ENCODE assay signal across 8 cellular contexts in the genomic region with DNA sequence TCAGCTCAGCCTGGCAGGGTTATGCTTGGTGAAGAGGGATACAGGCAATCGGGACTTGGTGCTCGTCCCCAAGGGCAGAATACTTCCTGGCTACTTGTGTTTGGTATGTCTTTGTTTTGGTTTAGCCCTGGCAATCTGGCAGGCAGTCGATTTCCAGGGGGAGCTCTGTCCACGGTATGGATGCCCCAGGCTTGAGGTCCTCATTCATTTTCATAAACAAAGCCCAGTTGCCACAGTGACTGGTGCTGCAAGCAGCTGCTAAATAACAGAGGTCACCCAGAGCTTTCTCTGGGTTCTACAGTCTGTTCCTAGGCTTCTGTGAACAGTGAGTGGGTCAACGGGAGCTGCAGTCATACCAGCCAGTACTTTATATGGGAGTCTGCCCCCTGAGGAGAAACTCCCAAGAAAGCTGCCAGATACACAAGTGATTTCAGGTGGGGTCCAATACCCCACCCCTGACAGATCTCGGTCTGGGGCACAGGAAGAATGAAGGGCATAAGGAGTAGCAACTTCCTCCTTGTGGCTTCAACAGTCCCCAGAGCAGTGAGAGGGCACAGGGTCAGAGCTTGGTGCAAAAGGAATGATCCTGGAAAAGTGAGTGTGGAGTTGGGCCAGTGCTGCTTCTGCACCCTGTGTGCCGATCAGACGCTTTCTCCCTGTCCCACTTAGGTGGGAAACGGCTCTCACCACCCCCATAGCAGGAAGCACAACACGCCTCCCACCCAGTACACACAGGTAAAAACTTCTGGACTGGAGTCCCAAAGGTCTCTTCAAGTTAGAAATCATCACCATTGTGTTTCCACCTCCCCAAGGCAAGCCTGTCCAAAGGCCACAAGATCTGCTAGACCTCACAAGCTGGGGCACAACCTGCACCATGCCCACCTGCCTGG. TPM values are rescaled to one million over a fixed set of nuclear protein-coding genes. Genes with fewer than 3 reads are reported as not detected.
A peak's percentile ranks its signal among the peaks of the same experiment; 100 is the strongest.
DNase-seq lines count a peak whose midpoint lies in the region; ATAC-seq lines count a peak whose summit lies in the region.

No MANE protein-coding gene starts in this region.

- no peaks in the 10 kb centered on the region for H3K36me3 Mint-ChIP-seq in activated naive CD8-positive, alpha-beta T cell
- H3K36me3 Mint-ChIP-seq in activated naive CD8-positive, alpha-beta T cell treated with anti-CD3 and anti-CD28 coated beads for 36 hours = no peaks in the 10 kb centered on the region
- peaks cover 8% of the 10 kb centered on the region for H3K36me3 Mint-ChIP-seq in central memory CD8-positive, alpha-beta T cell (ENCODE audit: insufficient read depth)
- no peaks in the 10 kb centered on the region for H3K36me3 Mint-ChIP-seq in activated T-cell treated with anti-CD3 and anti-CD28 coated beads, Interleukin-2, amount 50 U/mL, for 24 hours (ENCODE audit: low read depth)

- no peaks in the 10 kb centered on the region for H3K27me3 Mint-ChIP-seq in activated naive CD8-positive, alpha-beta T cell
- H3K27me3 Mint-ChIP-seq in activated naive CD8-positive, alpha-beta T cell treated with anti-CD3 and anti-CD28 coated beads for 36 hours = no peaks in the 10 kb centered on the region
- no peaks in the 10 kb centered on the region for H3K27me3 Mint-ChIP-seq in central memory CD8-positive, alpha-beta T cell
- no peaks in the 10 kb centered on the region for H3K27me3 Mint-ChIP-seq in activated T-cell treated with anti-CD3 and anti-CD28 coated beads, Interleukin-2, amount 50 U/mL, for 24 hours

- no peak for ATAC-seq in central memory CD8-positive, alpha-beta T cell (replicated peaks; ENCODE audit: extremely low read depth, poor library complexity, severe bottlenecking)
- no peak for ATAC-seq in HG03342 (IDR thresholded peaks at IDR 0.05; ENCODE audit: unreplicated experiment)

- H3K9me3 Mint-ChIP-seq in activated naive CD8-positive, alpha-beta T cell (ENCODE audit: low read depth) = no peaks in the 10 kb centered on the region
- H3K9me3 Mint-ChIP-seq in activated naive CD8-positive, alpha-beta T cell treated with anti-CD3 and anti-CD28 coated beads for 36 hours = no peaks in the 10 kb centered on the region
- H3K9me3 Mint-ChIP-seq in central memory CD8-positive, alpha-beta T cell = no peaks in the 10 kb centered on the region
- H3K9me3 Mint-ChIP-seq in activated T-cell treated with anti-CD3 and anti-CD28 coated beads, Interleukin-2, amount 50 U/mL, for 24 hours = no peaks in the 10 kb centered on the region

- peak overlapping the region; percentile 35 for H3K27ac Mint-ChIP-seq in activated naive CD8-positive, alpha-beta T cell
- H3K27ac Mint-ChIP-seq in activated naive CD8-positive, alpha-beta T cell treated with anti-CD3 and anti-CD28 coated beads for 36 hours = no peak overlapping the region
- peak overlapping the region; percentile 53 for H3K27ac Mint-ChIP-seq in central memory CD8-positive, alpha-beta T cell (ENCODE audit: low read depth)
- no peak overlapping the region for H3K27ac Mint-ChIP-seq in activated T-cell treated with anti-CD3 and anti-CD28 coated beads, Interleukin-2, amount 50 U/mL, for 24 hours

- DNase-seq in activated naive CD8-positive, alpha-beta T cell treated with anti-CD3 and anti-CD28 coated beads for 36 hours = no peak
- no peak for DNase-seq in central memory CD8-positive, alpha-beta T cell (ENCODE audit: low spot score in 2 of 2)
- DNase-seq in lung microvascular endothelial cell (ENCODE audit: low read depth in 2 of 2) = peak; percentile 95 to 98
- DNase-seq in activated T-cell treated with anti-CD3 and anti-CD28 coated beads, Interleukin-2, amount 50 U/mL, for 24 hours = no peak
- no peak for DNase-seq in NCI-H128 (lab: John Stamatoyannopoulos, UW; ENCODE audit: unreplicated experiment)
- DNase-seq in NCI-H1092 (lab: John Stamatoyannopoulos, UW) = no peak

- H3K4me3 Mint-ChIP-seq in activated naive CD8-positive, alpha-beta T cell = no peak overlapping the region
- H3K4me3 Mint-ChIP-seq in activated naive CD8-positive, alpha-beta T cell treated with anti-CD3 and anti-CD28 coated beads for 36 hours = no peak overlapping the region
- no peak overlapping the region for H3K4me3 Mint-ChIP-seq in central memory CD8-positive, alpha-beta T cell
- H3K4me3 Mint-ChIP-seq in activated T-cell treated with anti-CD3 and anti-CD28 coated beads, Interleukin-2, amount 50 U/mL, for 24 hours = no peak overlapping the region

- H3K4me1 Mint-ChIP-seq in activated naive CD8-positive, alpha-beta T cell (ENCODE audit: low read depth) = peaks cover 19% of the 10 kb centered on the region
- peaks cover 10% of the 10 kb centered on the region for H3K4me1 Mint-ChIP-seq in activated naive CD8-positive, alpha-beta T cell treated with anti-CD3 and anti-CD28 coated beads for 36 hours
- H3K4me1 Mint-ChIP-seq in central memory CD8-positive, alpha-beta T cell = peaks cover 68% of the 10 kb centered on the region
- peaks cover 35% of the 10 kb centered on the region for H3K4me1 Mint-ChIP-seq in activated T-cell treated with anti-CD3 and anti-CD28 coated beads, Interleukin-2, amount 50 U/mL, for 24 hours (ENCODE audit: low read depth)

RNA-seq across cellular contexts. Expression of a gene that starts 55.5 kb away (rescaled TPM):
- total RNA-seq in activated naive CD8-positive, alpha-beta T cell treated with anti-CD3 and anti-CD28 coated beads for 36 hours = 1 to 10 TPM; 4.4 to 4.7 TPM
- total RNA-seq in lung microvascular endothelial cell = 7.4 and 25.8 TPM in 2 replicates

Comparison
In these comparisons a context has a peak if more than half of its experiments do, and no peak if none do; other contexts are left out.
1. H3K27ac Mint-ChIP-seq: peak in activated naive CD8-positive, alpha-beta T cell (single experiment) and central memory CD8-positive, alpha-beta T cell (single experiment); none in activated naive CD8-positive, alpha-beta T cell treated with anti-CD3 and anti-CD28 coated beads for 36 hours (single experiment) and activated T-cell treated with anti-CD3 and anti-CD28 coated beads, Interleukin-2, amount 50 U/mL, for 24 hours (single experiment).
2. DNase-seq: peak in lung microvascular endothelial cell (2 of 2); none in activated naive CD8-positive, alpha-beta T cell treated with anti-CD3 and anti-CD28 coated beads for 36 hours (single experiment), central memory CD8-positive, alpha-beta T cell (0 of 2), activated T-cell treated with anti-CD3 and anti-CD28 coated beads, Interleukin-2, amount 50 U/mL, for 24 hours (single experiment), NCI-H128 (single experiment) and NCI-H1092 (single experiment).